ENCODE assay signal across 1 cellular context in genomic region chr14:55103005-55103640, GRCh38.
TF ChIP-seq lines count a peak whose summit lies in the region.

No MANE protein-coding gene starts in this region.

TF ChIP-seq in GM12878, 131 proteins besides CTCF, POLR2A, EP300 and RAD21 (continued from another document):
- TF ChIP-seq PBX3 (IDR thresholded peaks at IDR 0.05; ENCODE audit: insufficient replicate concordance, low read depth, low read length) (no peak), TAF1 (IDR thresholded peaks at IDR 0.05; ENCODE audit: borderline replicate concordance, low read depth, low read length) (peak; percentile 47; the same call in 1 of the 2 replicates), ZNF384 (IDR thresholded peaks at IDR 0.05; ENCODE audit: borderline replicate concordance, low read depth, low read length) (peak; percentile 9; the same call in 1 of the 2 replicates), TCF3 (IDR thresholded peaks at IDR 0.05; ENCODE audit: borderline replicate concordance, insufficient read depth, low read depth, low read length) (no peak), MXI1 (IDR thresholded peaks at IDR 0.05; ENCODE audit: low read depth, low read length) (0 out of 2 replicates have a peak, but pooled peaks have one; percentile 12), CREM (IDR thresholded peaks at IDR 0.05; ENCODE audit: low read depth) (no peak; the same call in 1 of the 2 replicates), ZNF24 (IDR thresholded peaks at IDR 0.05) (0 out of 2 replicates have a peak, but pooled peaks have one; percentile 51), KLF5 (IDR thresholded peaks at IDR 0.05; ENCODE audit: partially characterized antibody) (peak; percentile 36), ATF7 (IDR thresholded peaks at IDR 0.05; ENCODE audit: low read depth) (peak; percentile 10; the same call in 1 of the 2 replicates), MTA2 (IDR thresholded peaks at IDR 0.05; ENCODE audit: low read depth) (peak; percentile 70), EED (IDR thresholded peaks at IDR 0.05; ENCODE audit: low read depth) (peak; percentile 86), SMAD5 (IDR thresholded peaks at IDR 0.05; ENCODE audit: low read depth) (no peak), YY1 (IDR thresholded peaks at IDR 0.05; ENCODE audit: low read depth, low read length) (no peak), GATAD2B (conservative IDR thresholded peaks at IDR 0.05; ENCODE audit: low read depth) (peak; percentile 72; the same call in 1 of the 2 replicates), SPI1 (IDR thresholded peaks at IDR 0.05; ENCODE audit: borderline replicate concordance, insufficient read depth, low read depth, low read length) (no peak), MAX (IDR thresholded peaks at IDR 0.05; ENCODE audit: low read depth, low read length) (peak; percentile 56; the same call in 1 of the 2 replicates), NFXL1 (IDR thresholded peaks at IDR 0.05; ENCODE audit: borderline replicate concordance) (no peak), HDGF (IDR thresholded peaks at IDR 0.05) (0 out of 2 replicates have a peak, but pooled peaks have one; percentile 23), ZBTB33 (IDR thresholded peaks at IDR 0.05) (no peak), ETV6 (conservative IDR thresholded peaks at IDR 0.05 in 1 of 2, IDR thresholded peaks at IDR 0.05 in 1 of 2; ENCODE audit: borderline replicate concordance in 1 of 2, low read depth in 1 of 2) (0 out of 4 replicates have a peak, but pooled peaks of 1 of the 2 experiments have one; percentile 18), RFX5 (IDR thresholded peaks at IDR 0.05; ENCODE audit: low read depth, low read length) (0 out of 2 replicates have a peak, but pooled peaks have one; percentile 33), CREB1 (IDR thresholded peaks at IDR 0.05; ENCODE audit: low read depth) (0 out of 2 replicates have a peak, but pooled peaks have one; percentile 25), IKZF1 (conservative IDR thresholded peaks at IDR 0.05) (peak; percentile 94), PAX5 (IDR thresholded peaks at IDR 0.05; ENCODE audit: borderline replicate concordance, low read depth, low read length) (peak; percentile 79), NR2F1 (conservative IDR thresholded peaks at IDR 0.05) (peak; percentile 77), RUNX3 (IDR thresholded peaks at IDR 0.05; ENCODE audit: low read length) (peak; percentile 88), BHLHE40 (IDR thresholded peaks at IDR 0.05; ENCODE audit: borderline replicate concordance in 1 of 2, low read depth in 2 of 2, low read length in 1 of 2) (peak; percentile 69 to 78; a peak in 3 of 4 replicates)
- TF ChIP-seq, protein P1, sequence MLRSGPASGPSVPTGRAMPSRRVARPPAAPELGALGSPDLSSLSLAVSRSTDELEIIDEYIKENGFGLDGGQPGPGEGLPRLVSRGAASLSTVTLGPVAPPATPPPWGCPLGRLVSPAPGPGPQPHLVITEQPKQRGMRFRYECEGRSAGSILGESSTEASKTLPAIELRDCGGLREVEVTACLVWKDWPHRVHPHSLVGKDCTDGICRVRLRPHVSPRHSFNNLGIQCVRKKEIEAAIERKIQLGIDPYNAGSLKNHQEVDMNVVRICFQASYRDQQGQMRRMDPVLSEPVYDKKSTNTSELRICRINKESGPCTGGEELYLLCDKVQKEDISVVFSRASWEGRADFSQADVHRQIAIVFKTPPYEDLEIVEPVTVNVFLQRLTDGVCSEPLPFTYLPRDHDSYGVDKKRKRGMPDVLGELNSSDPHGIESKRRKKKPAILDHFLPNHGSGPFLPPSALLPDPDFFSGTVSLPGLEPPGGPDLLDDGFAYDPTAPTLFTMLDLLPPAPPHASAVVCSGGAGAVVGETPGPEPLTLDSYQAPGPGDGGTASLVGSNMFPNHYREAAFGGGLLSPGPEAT (IDR thresholded peaks at IDR 0.05; ENCODE audit: low read depth): peak; percentile 69; the same call in 1 of the 2 replicates
- TF ChIP-seq, protein P2, sequence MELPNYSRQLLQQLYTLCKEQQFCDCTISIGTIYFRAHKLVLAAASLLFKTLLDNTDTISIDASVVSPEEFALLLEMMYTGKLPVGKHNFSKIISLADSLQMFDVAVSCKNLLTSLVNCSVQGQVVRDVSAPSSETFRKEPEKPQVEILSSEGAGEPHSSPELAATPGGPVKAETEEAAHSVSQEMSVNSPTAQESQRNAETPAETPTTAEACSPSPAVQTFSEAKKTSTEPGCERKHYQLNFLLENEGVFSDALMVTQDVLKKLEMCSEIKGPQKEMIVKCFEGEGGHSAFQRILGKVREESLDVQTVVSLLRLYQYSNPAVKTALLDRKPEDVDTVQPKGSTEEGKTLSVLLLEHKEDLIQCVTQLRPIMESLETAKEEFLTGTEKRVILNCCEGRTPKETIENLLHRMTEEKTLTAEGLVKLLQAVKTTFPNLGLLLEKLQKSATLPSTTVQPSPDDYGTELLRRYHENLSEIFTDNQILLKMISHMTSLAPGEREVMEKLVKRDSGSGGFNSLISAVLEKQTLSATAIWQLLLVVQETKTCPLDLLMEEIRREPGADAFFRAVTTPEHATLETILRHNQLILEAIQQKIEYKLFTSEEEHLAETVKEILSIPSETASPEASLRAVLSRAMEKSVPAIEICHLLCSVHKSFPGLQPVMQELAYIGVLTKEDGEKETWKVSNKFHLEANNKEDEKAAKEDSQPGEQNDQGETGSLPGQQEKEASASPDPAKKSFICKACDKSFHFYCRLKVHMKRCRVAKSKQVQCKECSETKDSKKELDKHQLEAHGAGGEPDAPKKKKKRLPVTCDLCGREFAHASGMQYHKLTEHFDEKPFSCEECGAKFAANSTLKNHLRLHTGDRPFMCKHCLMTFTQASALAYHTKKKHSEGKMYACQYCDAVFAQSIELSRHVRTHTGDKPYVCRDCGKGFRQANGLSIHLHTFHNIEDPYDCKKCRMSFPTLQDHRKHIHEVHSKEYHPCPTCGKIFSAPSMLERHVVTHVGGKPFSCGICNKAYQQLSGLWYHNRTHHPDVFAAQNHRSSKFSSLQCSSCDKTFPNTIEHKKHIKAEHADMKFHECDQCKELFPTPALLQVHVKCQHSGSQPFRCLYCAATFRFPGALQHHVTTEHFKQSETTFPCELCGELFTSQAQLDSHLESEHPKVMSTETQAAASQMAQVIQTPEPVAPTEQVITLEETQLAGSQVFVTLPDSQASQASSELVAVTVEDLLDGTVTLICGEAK (IDR thresholded peaks at IDR 0.05; ENCODE audit: borderline replicate concordance): 0 out of 2 replicates have a peak, but pooled peaks have one; percentile 14
- TF ChIP-seq, protein P3, sequence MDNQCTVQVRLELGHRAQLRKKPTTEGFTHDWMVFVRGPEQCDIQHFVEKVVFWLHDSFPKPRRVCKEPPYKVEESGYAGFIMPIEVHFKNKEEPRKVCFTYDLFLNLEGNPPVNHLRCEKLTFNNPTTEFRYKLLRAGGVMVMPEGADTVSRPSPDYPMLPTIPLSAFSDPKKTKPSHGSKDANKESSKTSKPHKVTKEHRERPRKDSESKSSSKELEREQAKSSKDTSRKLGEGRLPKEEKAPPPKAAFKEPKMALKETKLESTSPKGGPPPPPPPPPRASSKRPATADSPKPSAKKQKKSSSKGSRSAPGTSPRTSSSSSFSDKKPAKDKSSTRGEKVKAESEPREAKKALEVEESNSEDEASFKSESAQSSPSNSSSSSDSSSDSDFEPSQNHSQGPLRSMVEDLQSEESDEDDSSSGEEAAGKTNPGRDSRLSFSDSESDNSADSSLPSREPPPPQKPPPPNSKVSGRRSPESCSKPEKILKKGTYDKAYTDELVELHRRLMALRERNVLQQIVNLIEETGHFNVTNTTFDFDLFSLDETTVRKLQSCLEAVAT (IDR thresholded peaks at IDR 0.05): 0 out of 2 replicates have a peak, but pooled peaks have one; percentile 33
TF ChIP-seq in GM12878: peak in this region for 36.
